In the genomic region with DNA sequence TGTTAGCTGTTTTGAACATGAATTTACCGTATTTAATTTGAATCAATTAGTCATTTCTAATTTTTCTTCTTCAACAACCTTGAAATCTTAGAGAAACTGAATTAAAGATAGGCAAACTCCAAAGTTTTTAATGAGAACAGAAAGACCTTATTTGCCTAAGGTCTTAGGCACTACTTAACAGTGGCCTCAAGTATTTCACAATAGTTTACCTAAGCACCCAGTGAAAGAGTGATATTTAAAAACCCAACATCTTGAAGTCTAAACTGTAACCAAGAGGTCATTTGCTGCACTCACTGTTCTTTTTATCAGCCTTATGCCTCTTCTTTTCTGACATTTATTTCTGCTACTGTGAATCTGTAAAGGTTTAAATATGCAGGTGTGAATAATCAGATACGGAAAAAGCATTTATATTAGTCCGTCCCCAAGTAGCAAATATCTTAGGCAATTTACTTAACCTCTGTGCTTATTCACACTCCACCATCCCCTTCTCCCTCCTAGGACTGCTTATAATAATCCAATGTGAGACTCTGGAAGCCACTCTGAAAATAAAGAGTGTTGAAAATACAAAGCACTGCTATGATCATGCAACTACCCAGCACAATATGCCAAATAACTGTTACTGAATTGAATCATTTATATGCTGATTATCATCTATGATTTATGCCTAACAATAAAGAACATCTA, we compare ENCODE assay signal across 25 cellular contexts.
"Had no signal": no experiment of that assay in that cellular context is flagged by ENCODE, and none has a peak within 500 bp of the region (broad histone marks: within the 10 kb centered on the region; RNA-seq: fewer than 3 reads in every experiment).

No MANE protein-coding gene starts in this region.

- H3K4me3 ChIP-seq: ascending aorta, gastroesophageal sphincter, heart right ventricle, left ventricle myocardium inferior, psoas muscle, thyroid gland had no signal

- H3K4me1 ChIP-seq: ascending aorta, left ventricle myocardium inferior, thyroid gland had no signal

- H3K27ac Mint-ChIP-seq: activated naive CD4-positive, alpha-beta T cell treated with anti-CD3 and anti-CD28 coated beads, Interleukin-2, amount 50 U/mL, for 72 hours; activated T-cell treated with anti-CD3 and anti-CD28 coated beads, Interleukin-2, amount 50 U/mL, for 24 hours; activated T-helper 17 cell treated with anti-CD3 and anti-CD28 coated beads, Interleukin-2, amount 50 U/mL, for 72 hours; immature natural killer cell; natural killer cell; stimulated activated naive CD8-positive, alpha-beta T cell treated with anti-CD3 and anti-CD28 coated beads, Interleukin-15, Interleukin-2, amounts not matched to agents 100 ng/mL and 50 ng/mL, for 24 hours had no signal

- FAIRE-seq: colon had no signal

- H3K36me3 ChIP-seq: ascending aorta, brain microvascular endothelial cell, gastroesophageal sphincter, heart right ventricle, left ventricle myocardium inferior, thyroid gland had no signal

- H3K9me3 Mint-ChIP-seq: activated naive CD4-positive, alpha-beta T cell treated with anti-CD3 and anti-CD28 coated beads, Interleukin-2, amount 50 U/mL, for 72 hours; activated T-cell treated with anti-CD3 and anti-CD28 coated beads, Interleukin-2, amount 50 U/mL, for 24 hours; activated T-helper 17 cell treated with anti-CD3 and anti-CD28 coated beads, Interleukin-2, amount 50 U/mL, for 72 hours; central memory CD8-positive, alpha-beta T cell; immature natural killer cell; natural killer cell; stimulated activated naive CD8-positive, alpha-beta T cell treated with anti-CD3 and anti-CD28 coated beads, Interleukin-15, Interleukin-2, amounts not matched to agents 100 ng/mL and 50 ng/mL, for 24 hours had no signal

- ATAC-seq: activated naive CD4-positive, alpha-beta T cell treated with anti-CD3 and anti-CD28 coated beads, Interleukin-2, amount 50 U/mL, for 72 hours; activated T-helper 17 cell treated with anti-CD3 and anti-CD28 coated beads, Interleukin-2, amount 50 U/mL, for 72 hours; gastroesophageal sphincter; heart right ventricle; natural killer cell; psoas muscle; right cardiac atrium had no signal

- H3K27ac ChIP-seq: ascending aorta, brain microvascular endothelial cell, epithelial cell of prostate, heart right ventricle, left ventricle myocardium inferior, psoas muscle had no signal

- H3K27me3 Mint-ChIP-seq: activated T-cell treated with anti-CD3 and anti-CD28 coated beads, Interleukin-2, amount 50 U/mL, for 24 hours; activated T-helper 17 cell treated with anti-CD3 and anti-CD28 coated beads, Interleukin-2, amount 50 U/mL, for 72 hours; stimulated activated naive CD8-positive, alpha-beta T cell treated with anti-CD3 and anti-CD28 coated beads, Interleukin-15, Interleukin-2, amounts not matched to agents 100 ng/mL and 50 ng/mL, for 24 hours had no signal

- DNase-seq: activated CD4-positive, alpha-beta T cell treated with anti-CD3 and anti-CD28 coated beads, Interleukin-2, amount 50 U/mL, for 4 hours; activated CD8-positive, alpha-beta memory T cell treated with anti-CD3 and anti-CD28 coated beads for 24 hours; activated CD8-positive, alpha-beta memory T cell treated with anti-CD3 and anti-CD28 coated beads, Interleukin-2, amount 50 U/mL, for 4 hours; activated T-cell treated with anti-CD3 and anti-CD28 coated beads, Interleukin-2, amount 50 U/mL, for 24 hours; brain microvascular endothelial cell; heart right ventricle; immature natural killer cell; left ventricle myocardium inferior; midbrain; natural killer cell; psoas muscle; right cardiac atrium; stimulated activated CD4-positive, alpha-beta T cell treated with anti-CD3 and anti-CD28 coated beads, Interleukin-12 subunit alpha, Interleukin-12 subunit beta, amount 100 ng/mL, for 4 hours; stimulated activated CD4-positive, alpha-beta T cell treated with anti-CD3 and anti-CD28 coated beads, Interleukin-4, amount 100 ng/mL, for 4 hours; substantia nigra; T-helper 9 cell; thyroid gland had no signal

- H3K27me3 ChIP-seq: ascending aorta, brain microvascular endothelial cell, gastroesophageal sphincter, heart right ventricle, thyroid gland had no signal

- H3K4me3 Mint-ChIP-seq: activated T-cell treated with anti-CD3 and anti-CD28 coated beads, Interleukin-2, amount 50 U/mL, for 24 hours; activated T-helper 17 cell treated with anti-CD3 and anti-CD28 coated beads, Interleukin-2, amount 50 U/mL, for 72 hours; central memory CD8-positive, alpha-beta T cell; immature natural killer cell; natural killer cell; stimulated activated naive CD8-positive, alpha-beta T cell treated with anti-CD3 and anti-CD28 coated beads, Interleukin-15, Interleukin-2, amounts not matched to agents 100 ng/mL and 50 ng/mL, for 24 hours had no signal

- H3K4me1 Mint-ChIP-seq: activated T-helper 17 cell treated with anti-CD3 and anti-CD28 coated beads, Interleukin-2, amount 50 U/mL, for 72 hours; central memory CD8-positive, alpha-beta T cell; immature natural killer cell; natural killer cell had no signal

- H3K9me3 ChIP-seq: ascending aorta, gastroesophageal sphincter, psoas muscle, thyroid gland had no signal

- H3K36me3 Mint-ChIP-seq: activated naive CD4-positive, alpha-beta T cell treated with anti-CD3 and anti-CD28 coated beads, Interleukin-2, amount 50 U/mL, for 72 hours; immature natural killer cell; natural killer cell had no signal
